2 cellular contexts compared by ENCODE assay signal in the genomic region with DNA sequence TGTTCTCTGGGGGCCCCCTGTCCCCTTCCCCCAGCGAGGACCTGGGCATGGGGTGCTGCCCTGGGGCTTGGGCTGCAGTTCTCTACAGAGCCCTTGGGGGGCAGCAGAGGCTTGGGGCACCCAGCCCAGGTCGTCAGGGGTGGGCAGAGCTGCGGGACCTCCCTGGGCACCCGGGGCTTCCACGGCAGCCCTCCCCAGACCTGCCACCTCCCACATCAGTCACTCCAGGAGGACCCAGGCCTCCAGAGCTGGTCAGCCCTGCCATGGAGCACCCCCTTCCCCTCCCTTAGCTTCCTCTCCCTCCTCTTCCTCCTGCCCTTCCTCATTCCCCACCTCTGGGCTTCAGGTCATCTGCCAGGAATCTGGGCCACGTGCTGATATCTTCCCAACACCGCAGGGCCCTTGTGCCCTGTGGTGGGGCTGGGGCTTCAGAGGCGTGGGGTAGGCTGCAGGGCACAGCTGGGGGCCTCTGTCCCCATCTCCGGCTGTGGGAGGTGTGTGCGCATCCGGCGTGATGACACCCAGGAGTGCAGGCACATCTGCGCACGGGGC.
TF ChIP-seq lines count a peak whose summit lies in the region.

No MANE protein-coding gene starts in this region.

TF ChIP-seq in Ishikawa, 13 proteins besides CTCF, POLR2A, EP300 and RAD21:
- TF ChIP-seq, protein P1, sequence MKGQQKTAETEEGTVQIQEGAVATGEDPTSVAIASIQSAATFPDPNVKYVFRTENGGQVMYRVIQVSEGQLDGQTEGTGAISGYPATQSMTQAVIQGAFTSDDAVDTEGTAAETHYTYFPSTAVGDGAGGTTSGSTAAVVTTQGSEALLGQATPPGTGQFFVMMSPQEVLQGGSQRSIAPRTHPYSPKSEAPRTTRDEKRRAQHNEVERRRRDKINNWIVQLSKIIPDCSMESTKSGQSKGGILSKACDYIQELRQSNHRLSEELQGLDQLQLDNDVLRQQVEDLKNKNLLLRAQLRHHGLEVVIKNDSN (IDR thresholded peaks at IDR 0.05), result peak; percentile 54; the same call in 1 of the 2 replicates
- no peak for TF ChIP-seq TCF12 (IDR thresholded peaks at IDR 0.05; ENCODE audit: low read depth)
- TF ChIP-seq ZBTB7A (IDR thresholded peaks at IDR 0.05; ENCODE audit: low read depth), result no peak
- no peak for TF ChIP-seq EGR1 (IDR thresholded peaks at IDR 0.05)
- TF ChIP-seq FOXM1 (IDR thresholded peaks at IDR 0.05; ENCODE audit: borderline replicate concordance, low read depth), result no peak
- 0 out of 2 replicates have a peak, but pooled peaks have one; percentile 28 for TF ChIP-seq MAX (IDR thresholded peaks at IDR 0.05)
- TF ChIP-seq TAF1 (IDR thresholded peaks at IDR 0.05; ENCODE audit: low read depth), result no peak
- no peak for TF ChIP-seq NFIC (IDR thresholded peaks at IDR 0.05)

TF ChIP-seq in H1, 55 proteins besides CTCF, POLR2A, EP300 and RAD21:
- 0 out of 4 replicates have a peak, but pooled peaks of 1 of the 2 experiments have one; percentile 40 for TF ChIP-seq SIN3A (conservative IDR thresholded peaks at IDR 0.05 in 1 of 2, IDR thresholded peaks at IDR 0.05 in 1 of 2; ENCODE audit: low read depth in 1 of 2, low read length in 2 of 2)
- 0 out of 2 replicates have a peak, but pooled peaks have one; percentile 15 for TF ChIP-seq GABPA (IDR thresholded peaks at IDR 0.05; ENCODE audit: borderline replicate concordance, insufficient read depth, low read length)
- peak; percentile 65; the same call in 1 of the 2 replicates for TF ChIP-seq MAX (IDR thresholded peaks at IDR 0.05)
- no peak; the same call in 1 of the 2 replicates for TF ChIP-seq CREB1 (IDR thresholded peaks at IDR 0.05)
- TF ChIP-seq TAF1 (IDR thresholded peaks at IDR 0.05; ENCODE audit: low read depth, low read length), result 0 out of 2 replicates have a peak, but pooled peaks have one; percentile 2
